1 cellular context compared by ENCODE assay signal in genomic region chr2:24493713-24494112, GRCh38.
TF ChIP-seq lines count a peak whose summit lies in the region.

No MANE protein-coding gene starts in this region.

TF ChIP-seq in K562, 482 proteins besides CTCF, POLR2A, EP300 and RAD21 (continued from another document):
- TF ChIP-seq RNF219 (CRISPR knock-in tag; IDR thresholded peaks at IDR 0.05) (no peak), L3MBTL2 (IDR thresholded peaks at IDR 0.05) (no peak), CEBPG (CRISPR knock-in tag; IDR thresholded peaks at IDR 0.05) (no peak), CEBPG (tag; conservative IDR thresholded peaks at IDR 0.05 in 1 of 2, IDR thresholded peaks at IDR 0.05 in 1 of 2) (peak in 1 of 2 experiments; percentile 41; a peak in 1 of 4 replicates), SAP30 (IDR thresholded peaks at IDR 0.05; ENCODE audit: borderline replicate concordance, insufficient read depth, low read depth, low read length, poor library complexity, severe bottlenecking) (no peak), NR2C2 (CRISPR knock-in tag; IDR thresholded peaks at IDR 0.05) (no peak), NR2C2 (tag; IDR thresholded peaks at IDR 0.05) (0 out of 2 replicates have a peak, but pooled peaks have one; percentile 11), ZNF609 (CRISPR knock-in tag; IDR thresholded peaks at IDR 0.05; ENCODE audit: borderline replicate concordance) (no peak), CEBPB (tag; IDR thresholded peaks at IDR 0.05) (0 out of 2 replicates have a peak, but pooled peaks have one; percentile 15), ADNP (tag; IDR thresholded peaks at IDR 0.05) (no peak), ZNF639 (CRISPR knock-in tag; conservative IDR thresholded peaks at IDR 0.05 in 1 of 2, IDR thresholded peaks at IDR 0.05 in 1 of 2) (no peak)
